In genomic region chr5:77391240-77391765, GRCh38 we compare ENCODE assay signal across 23 cellular contexts.
"Had no signal": no experiment of that assay in that cellular context is flagged by ENCODE, and none has a peak within 500 bp of the region (broad histone marks: within the 10 kb centered on the region; RNA-seq: fewer than 3 reads in every experiment).

No MANE protein-coding gene starts in this region.

- DNase-seq: activated CD4-positive, alpha-beta memory T cell treated with anti-CD3 and anti-CD28 coated beads for 36 hours; activated CD4-positive, alpha-beta T cell treated with anti-CD3 and anti-CD28 coated beads, Interleukin-2, amount 10 ng/mL, durations not matched to agents 24 days and 14 days; activated CD4-positive, CD25-positive, alpha-beta regulatory T cell treated with anti-CD3 and anti-CD28 coated beads, Interleukin-2, amount 50 U/mL, for 72 hours; activated CD8-positive, alpha-beta memory T cell treated with anti-CD3 and anti-CD28 coated beads, Interleukin-2, amount 50 U/mL, for 48 hours; activated gamma-delta T cell treated with Interleukin-2 at 50 U/mL for 16 hours; activated naive CD8-positive, alpha-beta T cell treated with anti-CD3 and anti-CD28 coated beads, Interleukin-2, amount 50 U/mL, for 24 hours; activated T-cell treated with anti-CD3 and anti-CD28 coated beads, Interleukin-2, amount 50 U/mL, for 24 hours; cortex of kidney; endodermal cell; foreskin melanocyte; heart right ventricle; left ventricle myocardium inferior; naive B cell; nucleus accumbens; psoas muscle; spleen; stimulated activated naive CD4-positive, alpha-beta T cell treated with Interleukin-2 at 50 U/mL for 16 hours; T-helper 17 cell; testis; transverse colon had no signal

- H3K9ac ChIP-seq: parathyroid adenoma had no signal

- H3K27ac ChIP-seq: heart right ventricle, left ventricle myocardium inferior, parathyroid adenoma, psoas muscle, spleen had no signal

- H3K9me3 ChIP-seq: heart right ventricle, left ventricle myocardium inferior, psoas muscle, spleen, testis, transverse colon had no signal

- H3K27me3 ChIP-seq: testis, transverse colon had no signal

- H3K4me1 ChIP-seq: heart right ventricle, left ventricle myocardium inferior, parathyroid adenoma, psoas muscle, spleen had no signal

- H2AFZ ChIP-seq: parathyroid adenoma had no signal

- H3K36me3 ChIP-seq: heart right ventricle, left ventricle myocardium inferior, spleen, transverse colon had no signal

- ATAC-seq: activated T-helper 17 cell treated with anti-CD3 and anti-CD28 coated beads, Interleukin-2, amount 50 U/mL, for 72 hours; esophagus mucosa; psoas muscle; T-helper 17 cell had no signal

- H3K4me3 ChIP-seq: heart right ventricle, left ventricle myocardium inferior, psoas muscle, spleen, testis, transverse colon had no signal

- H3K79me2 ChIP-seq: parathyroid adenoma had no signal
